21 cellular contexts compared by ENCODE assay signal in the genomic region with DNA sequence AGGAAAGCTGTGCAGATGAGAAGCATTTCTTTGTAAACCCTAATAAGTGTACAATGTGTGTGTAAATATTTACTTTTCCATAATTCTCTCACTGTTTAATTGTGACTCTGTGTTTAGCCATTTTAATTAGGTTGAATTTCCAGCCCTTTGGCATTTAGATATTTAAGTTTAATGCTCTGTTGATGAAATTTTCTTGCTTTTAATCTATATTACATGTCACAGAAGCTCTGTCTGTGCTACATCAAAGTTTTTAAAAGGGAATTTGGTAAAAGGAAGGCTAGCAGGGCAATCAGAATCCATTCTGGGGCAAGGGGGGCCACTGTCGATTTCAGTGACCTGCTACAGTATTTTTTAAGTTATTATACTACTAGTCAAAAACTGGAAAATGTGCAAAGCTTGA.
"Had no signal": no experiment of that assay in that cellular context is flagged by ENCODE, and none has a peak within 500 bp of the region (broad histone marks: within the 10 kb centered on the region; RNA-seq: fewer than 3 reads in every experiment).

No MANE protein-coding gene starts in this region.

- H3K36me3 Mint-ChIP-seq: naive B cell; stimulated activated memory B cell treated with anti-CD40 and anti-IgM and Interleukin-4, amounts not matched to agents 10 μg/mL and 1 μg/mL and 100 μg/mL, for 72 hours had no signal

- H3K4me1 ChIP-seq: parathyroid adenoma, prostate gland, spleen, tibial artery, upper lobe of left lung had no signal

- H3K27me3 ChIP-seq: foreskin keratinocyte, right lobe of liver, spleen, tibial artery, upper lobe of left lung, vagina had no signal

- H3K4me3 Mint-ChIP-seq: immature natural killer cell; naive B cell; nephron progenitor cell; stimulated activated memory B cell treated with anti-CD40 and anti-IgM and Interleukin-4, amounts not matched to agents 10 μg/mL and 1 μg/mL and 100 μg/mL, for 72 hours; stimulated activated naive CD8-positive, alpha-beta T cell treated with anti-CD3 and anti-CD28 coated beads, Interleukin-15, Interleukin-2, amounts not matched to agents 100 ng/mL and 50 ng/mL, for 24 hours had no signal

- H3K27ac Mint-ChIP-seq: immature natural killer cell; stimulated activated memory B cell treated with anti-CD40 and anti-IgM and Interleukin-4, amounts not matched to agents 10 μg/mL and 1 μg/mL and 100 μg/mL, for 72 hours; stimulated activated naive CD8-positive, alpha-beta T cell treated with anti-CD3 and anti-CD28 coated beads, Interleukin-15, Interleukin-2, amounts not matched to agents 100 ng/mL and 50 ng/mL, for 24 hours had no signal

- DNase-seq: cortex of kidney; effector memory CD4-positive, alpha-beta T cell; foreskin keratinocyte; immature natural killer cell; left ventricle myocardium superior; mesenchymal stem cell; naive B cell; nephron progenitor cell; right lobe of liver; spleen; stimulated activated CD4-positive, alpha-beta T cell treated with anti-CD3 and anti-CD28 coated beads, Interleukin-15, amount 100 ng/mL, for 24 hours; stimulated activated CD4-positive, alpha-beta T cell treated with anti-CD3 and anti-CD28 coated beads, Interleukin-1b, Interleukin-23, amount 100 ng/mL, for 48 hours; stimulated activated CD4-positive, alpha-beta T cell treated with anti-CD3 and anti-CD28 coated beads, Interleukin-4, amount 100 ng/mL, for 24 hours; tibial artery; upper lobe of left lung had no signal

- H3K9me3 ChIP-seq: prostate gland, right lobe of liver, spleen, tibial artery, upper lobe of left lung, vagina had no signal

- H3K36me3 ChIP-seq: prostate gland, right lobe of liver, spleen, tibial artery, upper lobe of left lung, vagina had no signal

- H3K27ac ChIP-seq: foreskin keratinocyte, parathyroid adenoma, prostate gland, right lobe of liver, spleen, tibial artery, upper lobe of left lung, vagina had no signal

- H3K9me3 Mint-ChIP-seq: naive B cell; nephron progenitor cell; stimulated activated memory B cell treated with anti-CD40 and anti-IgM and Interleukin-4, amounts not matched to agents 10 μg/mL and 1 μg/mL and 100 μg/mL, for 72 hours had no signal

- H3K4me3 ChIP-seq: lung, prostate gland, right lobe of liver, spleen, tibial artery, upper lobe of left lung, vagina had no signal

- ATAC-seq: foreskin keratinocyte; left ventricle myocardium superior; right lobe of liver; stimulated activated memory B cell treated with anti-CD40 and anti-IgM and Interleukin-4, amounts not matched to agents 10 μg/mL and 1 μg/mL and 100 μg/mL, for 72 hours had no signal

- H3K4me1 Mint-ChIP-seq: immature natural killer cell, naive B cell had no signal

- H3K27me3 Mint-ChIP-seq: naive B cell; stimulated activated memory B cell treated with anti-CD40 and anti-IgM and Interleukin-4, amounts not matched to agents 10 μg/mL and 1 μg/mL and 100 μg/mL, for 72 hours; stimulated activated naive CD8-positive, alpha-beta T cell treated with anti-CD3 and anti-CD28 coated beads, Interleukin-15, Interleukin-2, amounts not matched to agents 100 ng/mL and 50 ng/mL, for 24 hours had no signal
